1 cellular context compared by ENCODE assay signal in the genomic region with DNA sequence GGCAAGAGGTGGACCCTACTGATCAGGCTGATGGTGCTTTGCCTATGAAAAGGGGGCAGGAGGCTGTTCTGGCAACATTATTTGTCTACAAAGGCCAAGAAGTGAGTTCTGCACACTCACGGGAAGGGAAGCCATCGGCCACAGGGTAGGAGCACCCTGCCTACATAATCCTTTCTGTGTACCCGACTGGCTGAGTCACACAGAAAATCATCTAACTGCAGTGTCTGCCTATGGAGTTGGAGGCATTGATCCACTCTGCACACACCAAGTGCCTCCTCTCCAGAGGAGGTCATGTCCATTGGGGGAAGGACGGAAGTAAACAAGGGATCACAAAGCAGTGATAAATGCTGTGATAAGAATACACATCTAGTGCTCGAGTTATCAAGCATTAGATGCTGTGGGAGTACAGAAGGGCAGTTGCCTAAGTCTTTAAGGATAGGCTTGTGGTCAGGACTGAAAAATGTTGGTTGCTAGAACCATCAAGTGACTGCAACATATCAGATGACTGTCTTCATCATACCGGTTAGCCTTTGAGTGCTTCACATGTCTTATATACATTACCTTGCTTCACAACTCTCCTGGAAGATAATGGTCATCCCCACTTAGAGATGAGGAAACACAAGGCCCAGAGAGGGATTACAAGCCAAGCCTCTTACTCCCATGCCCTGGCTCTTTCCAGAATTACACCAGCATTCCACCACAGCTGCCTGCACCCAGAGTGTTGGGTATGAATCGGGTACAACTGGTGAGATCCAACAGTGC.
A peak's percentile ranks its signal among the peaks of the same experiment; 100 is the strongest.
TF ChIP-seq lines count a peak whose summit lies in the region.

No MANE protein-coding gene starts in this region.

TF ChIP-seq in HepG2, 621 proteins besides CTCF, POLR2A, EP300 and RAD21 (continued from another document and continues in another):
- TF ChIP-seq, protein P1, sequence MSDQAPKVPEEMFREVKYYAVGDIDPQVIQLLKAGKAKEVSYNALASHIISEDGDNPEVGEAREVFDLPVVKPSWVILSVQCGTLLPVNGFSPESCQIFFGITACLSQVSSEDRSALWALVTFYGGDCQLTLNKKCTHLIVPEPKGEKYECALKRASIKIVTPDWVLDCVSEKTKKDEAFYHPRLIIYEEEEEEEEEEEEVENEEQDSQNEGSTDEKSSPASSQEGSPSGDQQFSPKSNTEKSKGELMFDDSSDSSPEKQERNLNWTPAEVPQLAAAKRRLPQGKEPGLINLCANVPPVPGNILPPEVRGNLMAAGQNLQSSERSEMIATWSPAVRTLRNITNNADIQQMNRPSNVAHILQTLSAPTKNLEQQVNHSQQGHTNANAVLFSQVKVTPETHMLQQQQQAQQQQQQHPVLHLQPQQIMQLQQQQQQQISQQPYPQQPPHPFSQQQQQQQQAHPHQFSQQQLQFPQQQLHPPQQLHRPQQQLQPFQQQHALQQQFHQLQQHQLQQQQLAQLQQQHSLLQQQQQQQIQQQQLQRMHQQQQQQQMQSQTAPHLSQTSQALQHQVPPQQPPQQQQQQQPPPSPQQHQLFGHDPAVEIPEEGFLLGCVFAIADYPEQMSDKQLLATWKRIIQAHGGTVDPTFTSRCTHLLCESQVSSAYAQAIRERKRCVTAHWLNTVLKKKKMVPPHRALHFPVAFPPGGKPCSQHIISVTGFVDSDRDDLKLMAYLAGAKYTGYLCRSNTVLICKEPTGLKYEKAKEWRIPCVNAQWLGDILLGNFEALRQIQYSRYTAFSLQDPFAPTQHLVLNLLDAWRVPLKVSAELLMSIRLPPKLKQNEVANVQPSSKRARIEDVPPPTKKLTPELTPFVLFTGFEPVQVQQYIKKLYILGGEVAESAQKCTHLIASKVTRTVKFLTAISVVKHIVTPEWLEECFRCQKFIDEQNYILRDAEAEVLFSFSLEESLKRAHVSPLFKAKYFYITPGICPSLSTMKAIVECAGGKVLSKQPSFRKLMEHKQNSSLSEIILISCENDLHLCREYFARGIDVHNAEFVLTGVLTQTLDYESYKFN (CRISPR knock-in tag; conservative IDR thresholded peaks at IDR 0.05), result peak; percentile 85
- TF ChIP-seq ARNT (IDR thresholded peaks at IDR 0.05) (no peak), RORA (CRISPR knock-in tag; IDR thresholded peaks at IDR 0.05) (no peak), FOXK2 (IDR thresholded peaks at IDR 0.05) (peak; percentile 76), SMYD3 (CRISPR knock-in tag; IDR thresholded peaks at IDR 0.05) (no peak), RFX5 (IDR thresholded peaks at IDR 0.05; ENCODE audit: low read depth, low read length) (0 out of 2 replicates have a peak, but pooled peaks have one; percentile 28), POLR2G (IDR thresholded peaks at IDR 0.05; ENCODE audit: low read depth, low read length) (peak; percentile 62; the same call in 1 of the 2 replicates), PITX1 (CRISPR knock-in tag; IDR thresholded peaks at IDR 0.05) (peak; percentile 51; the same call in 1 of the 2 replicates), HMG20B (CRISPR knock-in tag; conservative IDR thresholded peaks at IDR 0.05) (no peak; the same call in none of the 2 replicates), CREB1 (IDR thresholded peaks at IDR 0.05) (peak; percentile 60; the same call in 1 of the 2 replicates), CREB1 (CRISPR knock-in tag; IDR thresholded peaks at IDR 0.05) (peak; percentile 78), PCBP2 (optimal IDR thresholded peaks at IDR 0.05; ENCODE audit: low read depth, low read length, poor library complexity, severe bottlenecking) (no peak), HNRNPH1 (optimal IDR thresholded peaks at IDR 0.05; ENCODE audit: low read depth, low read length) (no peak), PHF5A (CRISPR knock-in tag; IDR thresholded peaks at IDR 0.05; ENCODE audit: low read depth, unreplicated experiment) (peak; percentile 45), SRSF9 (IDR thresholded peaks at IDR 0.05; ENCODE audit: borderline replicate concordance, insufficient read depth, low read depth, low read length, poor library complexity, severe bottlenecking) (no peak), MAZ (IDR thresholded peaks at IDR 0.05; ENCODE audit: borderline replicate concordance, low read depth, low read length) (no peak), MAZ (CRISPR knock-in tag; IDR thresholded peaks at IDR 0.05; ENCODE audit: low read depth) (0 out of 2 replicates have a peak, but pooled peaks have one; percentile 14), SMARCC2 (IDR thresholded peaks at IDR 0.05) (no peak), SOX6 (IDR thresholded peaks at IDR 0.05) (no peak), SOX6 (CRISPR knock-in tag; IDR thresholded peaks at IDR 0.05) (peak; percentile 69), HES4 (CRISPR knock-in tag; IDR thresholded peaks at IDR 0.05; ENCODE audit: borderline replicate concordance) (no peak), ZNF263 (CRISPR knock-in tag; IDR thresholded peaks at IDR 0.05) (peak; percentile 72), SMAD1 (CRISPR knock-in tag; IDR thresholded peaks at IDR 0.05; ENCODE audit: borderline replicate concordance, low read depth) (0 out of 2 replicates have a peak, but pooled peaks have one; percentile 41), ZMYM2 (CRISPR knock-in tag; IDR thresholded peaks at IDR 0.05) (no peak), ZNF552 (CRISPR knock-in tag; IDR thresholded peaks at IDR 0.05; ENCODE audit: borderline replicate concordance) (no peak), FOXP1 (IDR thresholded peaks at IDR 0.05) (no peak), FOXP1 (CRISPR knock-in tag; IDR thresholded peaks at IDR 0.05) (peak; percentile 82), SRSF1 (optimal IDR thresholded peaks at IDR 0.05; ENCODE audit: low read depth, low read length) (no peak), ZNF572 (CRISPR knock-in tag; IDR thresholded peaks at IDR 0.05) (no peak), ZNF496 (CRISPR knock-in tag; IDR thresholded peaks at IDR 0.05; ENCODE audit: insufficient replicate concordance) (no peak), ZNF564 (CRISPR knock-in tag; IDR thresholded peaks at IDR 0.05) (no peak), ZNF256 (CRISPR knock-in tag; conservative IDR thresholded peaks at IDR 0.05) (no peak)
- TF ChIP-seq, protein P2, sequence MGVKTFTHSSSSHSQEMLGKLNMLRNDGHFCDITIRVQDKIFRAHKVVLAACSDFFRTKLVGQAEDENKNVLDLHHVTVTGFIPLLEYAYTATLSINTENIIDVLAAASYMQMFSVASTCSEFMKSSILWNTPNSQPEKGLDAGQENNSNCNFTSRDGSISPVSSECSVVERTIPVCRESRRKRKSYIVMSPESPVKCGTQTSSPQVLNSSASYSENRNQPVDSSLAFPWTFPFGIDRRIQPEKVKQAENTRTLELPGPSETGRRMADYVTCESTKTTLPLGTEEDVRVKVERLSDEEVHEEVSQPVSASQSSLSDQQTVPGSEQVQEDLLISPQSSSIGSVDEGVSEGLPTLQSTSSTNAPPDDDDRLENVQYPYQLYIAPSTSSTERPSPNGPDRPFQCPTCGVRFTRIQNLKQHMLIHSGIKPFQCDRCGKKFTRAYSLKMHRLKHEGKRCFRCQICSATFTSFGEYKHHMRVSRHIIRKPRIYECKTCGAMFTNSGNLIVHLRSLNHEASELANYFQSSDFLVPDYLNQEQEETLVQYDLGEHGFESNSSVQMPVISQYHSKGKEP (CRISPR knock-in tag; IDR thresholded peaks at IDR 0.05), result no peak
- TF ChIP-seq, protein P3, sequence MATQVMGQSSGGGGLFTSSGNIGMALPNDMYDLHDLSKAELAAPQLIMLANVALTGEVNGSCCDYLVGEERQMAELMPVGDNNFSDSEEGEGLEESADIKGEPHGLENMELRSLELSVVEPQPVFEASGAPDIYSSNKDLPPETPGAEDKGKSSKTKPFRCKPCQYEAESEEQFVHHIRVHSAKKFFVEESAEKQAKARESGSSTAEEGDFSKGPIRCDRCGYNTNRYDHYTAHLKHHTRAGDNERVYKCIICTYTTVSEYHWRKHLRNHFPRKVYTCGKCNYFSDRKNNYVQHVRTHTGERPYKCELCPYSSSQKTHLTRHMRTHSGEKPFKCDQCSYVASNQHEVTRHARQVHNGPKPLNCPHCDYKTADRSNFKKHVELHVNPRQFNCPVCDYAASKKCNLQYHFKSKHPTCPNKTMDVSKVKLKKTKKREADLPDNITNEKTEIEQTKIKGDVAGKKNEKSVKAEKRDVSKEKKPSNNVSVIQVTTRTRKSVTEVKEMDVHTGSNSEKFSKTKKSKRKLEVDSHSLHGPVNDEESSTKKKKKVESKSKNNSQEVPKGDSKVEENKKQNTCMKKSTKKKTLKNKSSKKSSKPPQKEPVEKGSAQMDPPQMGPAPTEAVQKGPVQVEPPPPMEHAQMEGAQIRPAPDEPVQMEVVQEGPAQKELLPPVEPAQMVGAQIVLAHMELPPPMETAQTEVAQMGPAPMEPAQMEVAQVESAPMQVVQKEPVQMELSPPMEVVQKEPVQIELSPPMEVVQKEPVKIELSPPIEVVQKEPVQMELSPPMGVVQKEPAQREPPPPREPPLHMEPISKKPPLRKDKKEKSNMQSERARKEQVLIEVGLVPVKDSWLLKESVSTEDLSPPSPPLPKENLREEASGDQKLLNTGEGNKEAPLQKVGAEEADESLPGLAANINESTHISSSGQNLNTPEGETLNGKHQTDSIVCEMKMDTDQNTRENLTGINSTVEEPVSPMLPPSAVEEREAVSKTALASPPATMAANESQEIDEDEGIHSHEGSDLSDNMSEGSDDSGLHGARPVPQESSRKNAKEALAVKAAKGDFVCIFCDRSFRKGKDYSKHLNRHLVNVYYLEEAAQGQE (IDR thresholded peaks at IDR 0.05; ENCODE audit: borderline replicate concordance in 1 of 2, low read depth in 1 of 2, low read length in 2 of 2), result peak in 1 of 2 experiments; percentile 11; a peak in 1 of 4 replicates
- TF ChIP-seq, protein P4, sequence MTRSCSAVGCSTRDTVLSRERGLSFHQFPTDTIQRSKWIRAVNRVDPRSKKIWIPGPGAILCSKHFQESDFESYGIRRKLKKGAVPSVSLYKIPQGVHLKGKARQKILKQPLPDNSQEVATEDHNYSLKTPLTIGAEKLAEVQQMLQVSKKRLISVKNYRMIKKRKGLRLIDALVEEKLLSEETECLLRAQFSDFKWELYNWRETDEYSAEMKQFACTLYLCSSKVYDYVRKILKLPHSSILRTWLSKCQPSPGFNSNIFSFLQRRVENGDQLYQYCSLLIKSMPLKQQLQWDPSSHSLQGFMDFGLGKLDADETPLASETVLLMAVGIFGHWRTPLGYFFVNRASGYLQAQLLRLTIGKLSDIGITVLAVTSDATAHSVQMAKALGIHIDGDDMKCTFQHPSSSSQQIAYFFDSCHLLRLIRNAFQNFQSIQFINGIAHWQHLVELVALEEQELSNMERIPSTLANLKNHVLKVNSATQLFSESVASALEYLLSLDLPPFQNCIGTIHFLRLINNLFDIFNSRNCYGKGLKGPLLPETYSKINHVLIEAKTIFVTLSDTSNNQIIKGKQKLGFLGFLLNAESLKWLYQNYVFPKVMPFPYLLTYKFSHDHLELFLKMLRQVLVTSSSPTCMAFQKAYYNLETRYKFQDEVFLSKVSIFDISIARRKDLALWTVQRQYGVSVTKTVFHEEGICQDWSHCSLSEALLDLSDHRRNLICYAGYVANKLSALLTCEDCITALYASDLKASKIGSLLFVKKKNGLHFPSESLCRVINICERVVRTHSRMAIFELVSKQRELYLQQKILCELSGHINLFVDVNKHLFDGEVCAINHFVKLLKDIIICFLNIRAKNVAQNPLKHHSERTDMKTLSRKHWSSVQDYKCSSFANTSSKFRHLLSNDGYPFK (CRISPR knock-in tag; IDR thresholded peaks at IDR 0.05; ENCODE audit: borderline replicate concordance), result 0 out of 2 replicates have a peak, but pooled peaks have one; percentile 33
- TF ChIP-seq, protein P5, sequence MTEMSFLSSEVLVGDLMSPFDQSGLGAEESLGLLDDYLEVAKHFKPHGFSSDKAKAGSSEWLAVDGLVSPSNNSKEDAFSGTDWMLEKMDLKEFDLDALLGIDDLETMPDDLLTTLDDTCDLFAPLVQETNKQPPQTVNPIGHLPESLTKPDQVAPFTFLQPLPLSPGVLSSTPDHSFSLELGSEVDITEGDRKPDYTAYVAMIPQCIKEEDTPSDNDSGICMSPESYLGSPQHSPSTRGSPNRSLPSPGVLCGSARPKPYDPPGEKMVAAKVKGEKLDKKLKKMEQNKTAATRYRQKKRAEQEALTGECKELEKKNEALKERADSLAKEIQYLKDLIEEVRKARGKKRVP (CRISPR knock-in tag; IDR thresholded peaks at IDR 0.05), result 0 out of 4 replicates have a peak, but pooled peaks of 1 of the 2 experiments have one; percentile 44
- TF ChIP-seq, protein P6, sequence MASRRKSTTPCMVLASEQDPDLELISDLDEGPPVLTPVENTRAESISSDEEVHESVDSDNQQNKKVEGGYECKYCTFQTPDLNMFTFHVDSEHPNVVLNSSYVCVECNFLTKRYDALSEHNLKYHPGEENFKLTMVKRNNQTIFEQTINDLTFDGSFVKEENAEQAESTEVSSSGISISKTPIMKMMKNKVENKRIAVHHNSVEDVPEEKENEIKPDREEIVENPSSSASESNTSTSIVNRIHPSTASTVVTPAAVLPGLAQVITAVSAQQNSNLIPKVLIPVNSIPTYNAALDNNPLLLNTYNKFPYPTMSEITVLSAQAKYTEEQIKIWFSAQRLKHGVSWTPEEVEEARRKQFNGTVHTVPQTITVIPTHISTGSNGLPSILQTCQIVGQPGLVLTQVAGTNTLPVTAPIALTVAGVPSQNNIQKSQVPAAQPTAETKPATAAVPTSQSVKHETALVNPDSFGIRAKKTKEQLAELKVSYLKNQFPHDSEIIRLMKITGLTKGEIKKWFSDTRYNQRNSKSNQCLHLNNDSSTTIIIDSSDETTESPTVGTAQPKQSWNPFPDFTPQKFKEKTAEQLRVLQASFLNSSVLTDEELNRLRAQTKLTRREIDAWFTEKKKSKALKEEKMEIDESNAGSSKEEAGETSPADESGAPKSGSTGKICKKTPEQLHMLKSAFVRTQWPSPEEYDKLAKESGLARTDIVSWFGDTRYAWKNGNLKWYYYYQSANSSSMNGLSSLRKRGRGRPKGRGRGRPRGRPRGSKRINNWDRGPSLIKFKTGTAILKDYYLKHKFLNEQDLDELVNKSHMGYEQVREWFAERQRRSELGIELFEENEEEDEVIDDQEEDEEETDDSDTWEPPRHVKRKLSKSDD (CRISPR knock-in tag; IDR thresholded peaks at IDR 0.05; ENCODE audit: low read depth), result no peak
- TF ChIP-seq, protein P7, sequence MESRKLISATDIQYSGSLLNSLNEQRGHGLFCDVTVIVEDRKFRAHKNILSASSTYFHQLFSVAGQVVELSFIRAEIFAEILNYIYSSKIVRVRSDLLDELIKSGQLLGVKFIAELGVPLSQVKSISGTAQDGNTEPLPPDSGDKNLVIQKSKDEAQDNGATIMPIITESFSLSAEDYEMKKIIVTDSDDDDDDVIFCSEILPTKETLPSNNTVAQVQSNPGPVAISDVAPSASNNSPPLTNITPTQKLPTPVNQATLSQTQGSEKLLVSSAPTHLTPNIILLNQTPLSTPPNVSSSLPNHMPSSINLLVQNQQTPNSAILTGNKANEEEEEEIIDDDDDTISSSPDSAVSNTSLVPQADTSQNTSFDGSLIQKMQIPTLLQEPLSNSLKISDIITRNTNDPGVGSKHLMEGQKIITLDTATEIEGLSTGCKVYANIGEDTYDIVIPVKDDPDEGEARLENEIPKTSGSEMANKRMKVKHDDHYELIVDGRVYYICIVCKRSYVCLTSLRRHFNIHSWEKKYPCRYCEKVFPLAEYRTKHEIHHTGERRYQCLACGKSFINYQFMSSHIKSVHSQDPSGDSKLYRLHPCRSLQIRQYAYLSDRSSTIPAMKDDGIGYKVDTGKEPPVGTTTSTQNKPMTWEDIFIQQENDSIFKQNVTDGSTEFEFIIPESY (CRISPR knock-in tag; IDR thresholded peaks at IDR 0.05), result 0 out of 2 replicates have a peak, but pooled peaks have one; percentile 14
- TF ChIP-seq, protein P8, sequence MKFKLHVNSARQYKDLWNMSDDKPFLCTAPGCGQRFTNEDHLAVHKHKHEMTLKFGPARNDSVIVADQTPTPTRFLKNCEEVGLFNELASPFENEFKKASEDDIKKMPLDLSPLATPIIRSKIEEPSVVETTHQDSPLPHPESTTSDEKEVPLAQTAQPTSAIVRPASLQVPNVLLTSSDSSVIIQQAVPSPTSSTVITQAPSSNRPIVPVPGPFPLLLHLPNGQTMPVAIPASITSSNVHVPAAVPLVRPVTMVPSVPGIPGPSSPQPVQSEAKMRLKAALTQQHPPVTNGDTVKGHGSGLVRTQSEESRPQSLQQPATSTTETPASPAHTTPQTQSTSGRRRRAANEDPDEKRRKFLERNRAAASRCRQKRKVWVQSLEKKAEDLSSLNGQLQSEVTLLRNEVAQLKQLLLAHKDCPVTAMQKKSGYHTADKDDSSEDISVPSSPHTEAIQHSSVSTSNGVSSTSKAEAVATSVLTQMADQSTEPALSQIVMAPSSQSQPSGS (CRISPR knock-in tag; IDR thresholded peaks at IDR 0.05), result peak; percentile 66
